15 cellular contexts compared by ENCODE assay signal in genomic region chr2:172943563-172943962, GRCh38.
"Had no signal": no experiment of that assay in that cellular context is flagged by ENCODE, and none has a peak within 500 bp of the region (broad histone marks: within the 10 kb centered on the region; RNA-seq: fewer than 3 reads in every experiment).

No MANE protein-coding gene starts in this region.

- H3K9me3 ChIP-seq: SJSA1 had no signal

- H3K36me3 ChIP-seq: brain microvascular endothelial cell, heart right ventricle, right lobe of liver, SJSA1, upper lobe of left lung had no signal

- H3K27ac Mint-ChIP-seq: activated B cell treated with CpG ODN at 0.5 μM for 24 hours; activated CD4-positive, alpha-beta memory T cell treated with anti-CD3 and anti-CD28 coated beads for 36 hours; progenitor cell of endocrine pancreas; stimulated activated effector memory CD8-positive, alpha-beta T cell treated with anti-CD3 and anti-CD28 coated beads, Interleukin-12 subunit alpha, Interleukin-12 subunit beta, amount 100 ng/mL, for 72 hours had no signal

- DNase-seq: activated B cell treated with CpG ODN at 0.5 μM for 24 hours; activated CD4-positive, alpha-beta memory T cell treated with anti-CD3 and anti-CD28 coated beads for 36 hours; activated CD8-positive, alpha-beta memory T cell treated with anti-CD3 and anti-CD28 coated beads, Interleukin-2, amount 50 U/mL, for 4 hours; activated effector memory CD4-positive, alpha-beta T cell treated with anti-CD3 and anti-CD28 coated beads, Interleukin-2, amount 50 U/mL, for 16 hours; brain microvascular endothelial cell; effector memory CD4-positive, alpha-beta T cell; heart right ventricle; naive B cell; right lobe of liver; substantia nigra; SW 1271; upper lobe of left lung had no signal

- H3K4me3 Mint-ChIP-seq: activated B cell treated with CpG ODN at 0.5 μM for 24 hours; activated CD4-positive, alpha-beta memory T cell treated with anti-CD3 and anti-CD28 coated beads for 36 hours; naive B cell; stimulated activated effector memory CD8-positive, alpha-beta T cell treated with anti-CD3 and anti-CD28 coated beads, Interleukin-12 subunit alpha, Interleukin-12 subunit beta, amount 100 ng/mL, for 72 hours had no signal

- H3K27ac ChIP-seq: brain microvascular endothelial cell, heart right ventricle, SJSA1, upper lobe of left lung had no signal

- H3K9me3 Mint-ChIP-seq: stimulated activated effector memory CD8-positive, alpha-beta T cell treated with anti-CD3 and anti-CD28 coated beads, Interleukin-12 subunit alpha, Interleukin-12 subunit beta, amount 100 ng/mL, for 72 hours had no signal

- H3K4me1 Mint-ChIP-seq: activated B cell treated with CpG ODN at 0.5 μM for 24 hours; naive B cell; stimulated activated effector memory CD8-positive, alpha-beta T cell treated with anti-CD3 and anti-CD28 coated beads, Interleukin-12 subunit alpha, Interleukin-12 subunit beta, amount 100 ng/mL, for 72 hours had no signal

- H3K36me3 Mint-ChIP-seq: activated CD4-positive, alpha-beta memory T cell treated with anti-CD3 and anti-CD28 coated beads for 36 hours; stimulated activated effector memory CD8-positive, alpha-beta T cell treated with anti-CD3 and anti-CD28 coated beads, Interleukin-12 subunit alpha, Interleukin-12 subunit beta, amount 100 ng/mL, for 72 hours had no signal

- H3K27me3 ChIP-seq: brain microvascular endothelial cell, heart right ventricle, right lobe of liver, SJSA1, upper lobe of left lung had no signal

- H3K4me3 ChIP-seq: heart right ventricle, right lobe of liver, SJSA1, upper lobe of left lung had no signal

- ATAC-seq: heart right ventricle; stimulated activated effector memory CD8-positive, alpha-beta T cell treated with anti-CD3 and anti-CD28 coated beads, Interleukin-12 subunit alpha, Interleukin-12 subunit beta, amount 100 ng/mL, for 72 hours had no signal

- H3K4me1 ChIP-seq: heart right ventricle had no signal
